Comparison of ENCODE assay signal across 9 cellular contexts in the genomic region with DNA sequence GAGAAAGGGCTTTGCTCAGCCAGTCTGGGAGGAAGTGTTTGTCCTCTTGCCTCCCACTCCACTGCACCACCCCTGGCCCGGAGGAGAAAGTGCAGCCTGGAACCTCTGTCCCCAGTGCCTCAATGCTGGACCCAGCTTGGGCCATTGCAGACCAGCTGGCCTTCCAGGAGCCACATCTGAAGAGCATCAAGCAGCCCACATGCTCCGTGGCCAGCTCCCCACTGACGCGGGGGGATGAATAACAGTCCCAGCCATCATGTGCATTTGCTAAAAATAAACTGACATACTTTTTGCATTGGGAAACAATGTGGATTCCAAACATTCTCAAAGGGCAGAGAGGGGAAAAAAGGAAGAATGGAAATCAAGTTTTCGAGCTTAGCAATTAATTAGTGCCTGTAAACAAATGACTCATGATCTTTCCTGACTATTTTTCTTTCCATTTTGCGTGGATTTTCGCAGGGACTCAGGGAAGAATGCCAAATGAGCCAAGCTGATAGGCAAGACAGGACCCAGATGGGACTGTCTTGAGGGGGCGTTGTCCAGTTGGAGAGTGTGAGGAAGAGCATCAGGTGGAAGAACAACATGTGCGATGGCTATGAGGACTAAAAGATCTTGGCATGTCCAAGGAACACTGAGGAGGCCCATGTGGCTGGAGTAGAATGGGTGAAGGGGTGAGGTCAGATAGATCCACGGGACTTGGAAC. TPM values are rescaled to one million over a fixed set of nuclear protein-coding genes. Genes with fewer than 3 reads are reported as not detected.
DNase-seq lines count a peak whose midpoint lies in the region; ATAC-seq and TF ChIP-seq lines count a peak whose summit lies in the region.
"Had no signal": no experiment of that assay in that cellular context is flagged by ENCODE, and none has a peak within 500 bp of the region (broad histone marks: within the 10 kb centered on the region; RNA-seq: fewer than 3 reads in every experiment).

No MANE protein-coding gene starts in this region.

- peak overlapping the region; percentile 61 to 86 (median 80) for H3K27ac ChIP-seq in sigmoid colon

- H3K4me3 ChIP-seq in WI38 (ENCODE audit: low read depth, low read length) (no peak overlapping the region), sigmoid colon (no peak overlapping the region)

- no peaks in the 10 kb centered on the region for H3K9me3 ChIP-seq in sigmoid colon

- TF ChIP-seq CTCF in WI38 (IDR thresholded peaks at IDR 0.05; ENCODE audit: low read depth, low read length) (peak; percentile 49; the same call in 1 of the 2 replicates), sigmoid colon (IDR thresholded peaks at IDR 0.05) (peak in 1 of 4 experiments; percentile 15)

- no peaks in the 10 kb centered on the region for H3K27me3 ChIP-seq in sigmoid colon

- intact Hi-C loops in left cardiac atrium (cut with DNase I), result no loop called here
- intact Hi-C loops in sigmoid colon (cut with DNase I), result loop anchor here (5.0 kb wide), 1 partner anchor 68 kb away; no protein-coding TSS in a partner anchor

- 69 to 81% methylated on average over 10 of the region's 10 CpGs for WGBS in sigmoid colon, 2 donors

- peak; percentile 78 to 98 (median 86) for TF ChIP-seq EP300 in sigmoid colon (IDR thresholded peaks at IDR 0.05)

- DNase-seq in GM04503 (ENCODE audit: low read depth) (peak; percentile 99), left cardiac atrium (peak; percentile 73), sigmoid colon (peak; percentile 97), middle frontal gyrus (ENCODE audit: extremely low spot score, low spot score) (no peak), DMS114 treated with DMSO at 0.1 percent for 48 hours (lab: John Stamatoyannopoulos, UW; ENCODE audit: unreplicated experiment) (no peak)
- DNase-seq: NCI-H526 treated with DMSO at 0.1 percent for 48 hours had no signal

- H3K36me3 ChIP-seq in sigmoid colon, result no peaks in the 10 kb centered on the region

- peaks cover 0 to 34% (median 24%) of the 10 kb centered on the region in 4 donors for H3K4me1 ChIP-seq in sigmoid colon

- ATAC-seq in left cardiac atrium, result peak; percentile 72 to 87
- no peak for ATAC-seq in HG03025 (IDR thresholded peaks at IDR 0.05; ENCODE audit: low FRiP score, unreplicated experiment)
- no peak for ATAC-seq in HG03045 (IDR thresholded peaks at IDR 0.05; ENCODE audit: unreplicated experiment)

- TF ChIP-seq POLR2A in sigmoid colon (IDR thresholded peaks at IDR 0.05), result no peak

RNA-seq across cellular contexts. Expression of a gene that starts 34.1 kb away (rescaled TPM):
- total RNA-seq in left cardiac atrium, result 100 to 1,000 TPM in 1 of 2 donors, 10 to 100 TPM in 1; 73.2 to 111 TPM
- 100 to 1,000 TPM in 2 of 4 donors, 10 to 100 TPM in 2; 53.2 to 173 (median 93.6) TPM for total RNA-seq in sigmoid colon
- 10 to 100 TPM in 2 of 3 donors, 1 to 10 TPM in 1; 6.9 to 17.4 (median 12.2) TPM for polyA plus RNA-seq in sigmoid colon

Comparison
In these comparisons a context has a peak if more than half of its experiments do, and no peak if none do; other contexts are left out.
1. DNase-seq: peak in GM04503 (single experiment), left cardiac atrium (single experiment) and sigmoid colon (single experiment); none in middle frontal gyrus (single experiment) and DMS114 treated with DMSO at 0.1 percent for 48 hours (single experiment).
2. ATAC-seq: peak in left cardiac atrium (2 of 2); none in HG03025 (single experiment) and HG03045 (single experiment).